In genomic region chr3:152707314-152707713, GRCh38 we compare ENCODE assay signal across 17 cellular contexts.
A peak's percentile ranks its signal among the peaks of the same experiment; 100 is the strongest.
DNase-seq lines count a peak whose midpoint lies in the region; ATAC-seq, FAIRE-seq and TF ChIP-seq lines count a peak whose summit lies in the region.
"Had no signal": no experiment of that assay in that cellular context is flagged by ENCODE, and none has a peak within 500 bp of the region (broad histone marks: within the 10 kb centered on the region; RNA-seq: fewer than 3 reads in every experiment).

No MANE protein-coding gene starts in this region.

- no peak overlapping the region for H3K9ac ChIP-seq in keratinocyte (ENCODE audit: control insufficient read depth, extremely low read depth, insufficient read depth, low read length)
- H3K9ac ChIP-seq: BLaER1 had no signal

- dilution Hi-C loops in keratinocyte (cut with MboI; ENCODE audit: extremely low pct_ligation_motif_present, low sequenced_read_pairs) = no loop called here

- ATAC-seq in GM18511 (IDR thresholded peaks at IDR 0.05; ENCODE audit: unreplicated experiment) = peak; percentile 66
- ATAC-seq in GM21576 (IDR thresholded peaks at IDR 0.05; ENCODE audit: unreplicated experiment) = peak; percentile 56
- ATAC-seq: activated CD8-positive, alpha-beta T cell treated with anti-CD3 and anti-CD28 coated beads, Interleukin-2, amount 10 ng/mL, durations not matched to agents 7 days and 5 days; right lobe of liver; upper lobe of right lung had no signal

- H3K9me1 ChIP-seq in keratinocyte (ENCODE audit: control insufficient read depth, extremely low read depth, insufficient read depth, low read length) = no peaks in the 10 kb centered on the region

- peaks cover 3% of the 10 kb centered on the region for H3K4me1 ChIP-seq in keratinocyte (ENCODE audit: control insufficient read depth, extremely low read depth, insufficient read depth, low read length)
- H3K4me1 ChIP-seq: BLaER1, right lobe of liver, upper lobe of right lung had no signal

- no peaks in the 10 kb centered on the region for H3K36me3 ChIP-seq in keratinocyte (ENCODE audit: control insufficient read depth in 2 of 2, extremely low read depth in 1 of 2, insufficient read depth in 2 of 2, low read length in 2 of 2)
- H3K36me3 ChIP-seq: BLaER1, right lobe of liver, upper lobe of right lung had no signal

- no peaks in the 10 kb centered on the region for H3K79me2 ChIP-seq in keratinocyte (ENCODE audit: control insufficient read depth, insufficient read depth, low read length)

- H3K27ac ChIP-seq in keratinocyte (ENCODE audit: control insufficient read depth, insufficient read depth, low read length) = no peak overlapping the region
- H3K27ac ChIP-seq: BLaER1, right lobe of liver, upper lobe of right lung had no signal

- H3K9me3 ChIP-seq in keratinocyte (ENCODE audit: control insufficient read depth, low read depth, low read length) = no peaks in the 10 kb centered on the region
- H3K9me3 ChIP-seq: BLaER1, right lobe of liver, upper lobe of right lung had no signal

- no peaks in the 10 kb centered on the region for H3K27me3 ChIP-seq in keratinocyte (ENCODE audit: control insufficient read depth, extremely low read depth, insufficient read depth, low read length)
- H3K27me3 ChIP-seq: BLaER1, right lobe of liver, upper lobe of right lung had no signal

- H2AFZ ChIP-seq in keratinocyte (ENCODE audit: control insufficient read depth, low read length) = peak overlapping the region; percentile 53

- DNase-seq in NCI-H524 (lab: John Stamatoyannopoulos, UW) = peak; percentile 54 to 84
- DNase-seq in keratinocyte (ENCODE audit: low read depth, low spot score) = no peak
- DNase-seq in foreskin melanocyte = no peak
- no peak for DNase-seq in RPMI8226
- no peak for DNase-seq in activated gamma-delta T cell treated with Interleukin-2 at 50 U/mL for 16 hours
- no peak for DNase-seq in ureter (ENCODE audit: low spot score)
- DNase-seq: activated CD8-positive, alpha-beta T cell treated with anti-CD3 and anti-CD28 coated beads, Interleukin-2, amount 10 ng/mL, durations not matched to agents 7 days and 5 days; aorta; NCI-H510A; right lobe of liver; SHP77 treated with DMSO at 0.1 percent for 48 hours; stimulated activated CD4-positive, alpha-beta T cell treated with anti-CD3 and anti-CD28 coated beads, Interleukin-4, amount 100 ng/mL, for 24 hours; upper lobe of right lung had no signal

- H4K20me1 ChIP-seq in keratinocyte (ENCODE audit: control insufficient read depth, extremely low read depth, insufficient read depth, low read length) = no peaks in the 10 kb centered on the region
- H4K20me1 ChIP-seq: BLaER1 had no signal

- FAIRE-seq in keratinocyte (lab: Jason Lieb, UNC) = peak; percentile 5

- H3K4me3 ChIP-seq in keratinocyte (ENCODE audit: control insufficient read depth in 2 of 3, extremely low read depth in 1 of 3, insufficient read depth in 2 of 3, low read depth in 1 of 3, low read length in 3 of 3) = no peak overlapping the region
- H3K4me3 ChIP-seq: BLaER1, lung, right lobe of liver, upper lobe of right lung had no signal

- peak overlapping the region; percentile 64 for H3K4me2 ChIP-seq in keratinocyte (ENCODE audit: control insufficient read depth, extremely low read depth, insufficient read depth, low read depth, low read length)
- H3K4me2 ChIP-seq: BLaER1 had no signal

- TF ChIP-seq CTCF in keratinocyte (optimal IDR thresholded peaks at IDR 0.05 in 1 of 3, IDR thresholded peaks at IDR 0.05 in 1 of 3, conservative IDR thresholded peaks at IDR 0.05 in 1 of 3; ENCODE audit: extremely low read depth in 1 of 3, insufficient read depth in 2 of 3, low read length in 3 of 3) = peak in 1 of 3 experiments; percentile 25

Comparison
In these comparisons a context has a peak if more than half of its experiments do, and no peak if none do; other contexts are left out.
1. DNase-seq: peak in NCI-H524 (2 of 2); none in keratinocyte (single experiment), foreskin melanocyte (single experiment), RPMI8226 (single experiment), activated gamma-delta T cell treated with Interleukin-2 at 50 U/mL for 16 hours (single experiment) and ureter (single experiment).